Comparison of ENCODE assay signal across 11 cellular contexts in genomic region chr20:35604444-35604750, GRCh38. TPM values are rescaled to one million over a fixed set of nuclear protein-coding genes. Genes with fewer than 3 reads are reported as not detected.
DNase-seq lines count a peak whose midpoint lies in the region; ATAC-seq and TF ChIP-seq lines count a peak whose summit lies in the region.
"Had no signal": no experiment of that assay in that cellular context is flagged by ENCODE, and none has a peak within 500 bp of the region (broad histone marks: within the 10 kb centered on the region; RNA-seq: fewer than 3 reads in every experiment).

No MANE protein-coding gene starts in this region.

- H3K4me1 Mint-ChIP-seq in activated CD4-positive, alpha-beta memory T cell treated with anti-CD3 and anti-CD28 coated beads for 36 hours (ENCODE audit: low read depth), result peaks cover 9% of the 10 kb centered on the region
- peaks cover 8% of the 10 kb centered on the region for H3K4me1 Mint-ChIP-seq in activated CD4-positive, alpha-beta memory T cell treated with anti-CD3 and anti-CD28 coated beads, Interleukin-2, amount 10 ng/mL, durations not matched to agents 7 days and 5 days
- H3K4me1 Mint-ChIP-seq in stimulated activated naive B cell treated with anti-CD40 and anti-IgM and Interleukin-4, amounts not matched to agents 10 μg/mL and 1 μg/mL and 100 μg/mL, for 72 hours, result peaks cover 18 to 44% of the 10 kb centered on the region in 2 donors

- TF ChIP-seq CTCF in NB4 (IDR thresholded peaks at IDR 0.05; ENCODE audit: low read depth, low read length) (peak; percentile 66), gastroesophageal sphincter (IDR thresholded peaks at IDR 0.05) (peak in 1 of 4 experiments; percentile 23)

- peaks cover 25% of the 10 kb centered on the region for H3K27me3 ChIP-seq in gastroesophageal sphincter

- no peaks in the 10 kb centered on the region for H3K9me3 Mint-ChIP-seq in activated CD4-positive, alpha-beta memory T cell treated with anti-CD3 and anti-CD28 coated beads for 36 hours
- no peaks in the 10 kb centered on the region for H3K9me3 Mint-ChIP-seq in activated CD4-positive, alpha-beta memory T cell treated with anti-CD3 and anti-CD28 coated beads, Interleukin-2, amount 10 ng/mL, durations not matched to agents 7 days and 5 days
- H3K9me3 Mint-ChIP-seq in stimulated activated naive B cell treated with anti-CD40 and anti-IgM and Interleukin-4, amounts not matched to agents 10 μg/mL and 1 μg/mL and 100 μg/mL, for 72 hours, result no peaks in the 10 kb centered on the region
- H3K9me3 Mint-ChIP-seq: brain; CD8-positive, alpha-beta T cell had no signal

- 60 to 64% methylated on average over 1 to 3 of the region's 4 CpGs for WGBS in gastroesophageal sphincter (ENCODE audit: low coverage in 1 of 2), 2 donors

- TF ChIP-seq POLR2A in NB4 (IDR thresholded peaks at IDR 0.05; ENCODE audit: extremely low read depth, insufficient read length) (no peak), gastroesophageal sphincter (IDR thresholded peaks at IDR 0.05) (no peak)

- CTCF ChIA-PET in activated CD4-positive, alpha-beta memory T cell treated with anti-CD3 and anti-CD28 coated beads for 36 hours (lab: Charles Lee), result interaction anchor here (0.7 to 2.3 kb wide), 3 partner anchors 11 to 388 kb away, joined by 3 to 12 read pairs (median 4); partner anchors contain the start of gene SPAG4
- CTCF ChIA-PET in activated CD4-positive, alpha-beta memory T cell treated with anti-CD3 and anti-CD28 coated beads, Interleukin-2, amount 10 ng/mL, durations not matched to agents 7 days and 5 days (lab: Charles Lee), result interaction anchor here (0.9 to 3.5 kb wide), 4 partner anchors 15 to 141 kb away, joined by 3 to 11 read pairs (median 7); partner anchors contain the start of genes NFS1 and ROMO1

- no peak for TF ChIP-seq EP300 in gastroesophageal sphincter (IDR thresholded peaks at IDR 0.05)

- peaks cover 0 to 21% (median 12%) of the 10 kb centered on the region in 3 donors for H3K4me1 ChIP-seq in gastroesophageal sphincter

- H3K36me3 Mint-ChIP-seq in activated CD4-positive, alpha-beta memory T cell treated with anti-CD3 and anti-CD28 coated beads for 36 hours, result no peaks in the 10 kb centered on the region
- H3K36me3 Mint-ChIP-seq in activated CD4-positive, alpha-beta memory T cell treated with anti-CD3 and anti-CD28 coated beads, Interleukin-2, amount 10 ng/mL, durations not matched to agents 7 days and 5 days (ENCODE audit: low read depth), result no peaks in the 10 kb centered on the region
- no peaks in the 10 kb centered on the region for H3K36me3 Mint-ChIP-seq in stimulated activated naive B cell treated with anti-CD40 and anti-IgM and Interleukin-4, amounts not matched to agents 10 μg/mL and 1 μg/mL and 100 μg/mL, for 72 hours
- H3K36me3 Mint-ChIP-seq: brain; CD8-positive, alpha-beta T cell had no signal

- H3K27ac Mint-ChIP-seq in activated CD4-positive, alpha-beta memory T cell treated with anti-CD3 and anti-CD28 coated beads for 36 hours, result no peak overlapping the region
- no peak overlapping the region for H3K27ac Mint-ChIP-seq in activated CD4-positive, alpha-beta memory T cell treated with anti-CD3 and anti-CD28 coated beads, Interleukin-2, amount 10 ng/mL, durations not matched to agents 7 days and 5 days
- H3K27ac Mint-ChIP-seq in stimulated activated naive B cell treated with anti-CD40 and anti-IgM and Interleukin-4, amounts not matched to agents 10 μg/mL and 1 μg/mL and 100 μg/mL, for 72 hours, result no peak overlapping the region
- H3K27ac Mint-ChIP-seq: brain; CD8-positive, alpha-beta T cell had no signal

- POLR2A ChIA-PET in activated CD4-positive, alpha-beta memory T cell treated with anti-CD3 and anti-CD28 coated beads for 36 hours (lab: Charles Lee), result no interaction called here
- POLR2A ChIA-PET in activated CD4-positive, alpha-beta memory T cell treated with anti-CD3 and anti-CD28 coated beads, Interleukin-2, amount 10 ng/mL, durations not matched to agents 7 days and 5 days (lab: Charles Lee), result interaction anchor here (1.1 to 3.9 kb wide), 2 partner anchors 12 to 56 kb away, joined by 3 to 20 read pairs; partner anchors contain the start of gene SPAG4

- no peak overlapping the region for H3K27ac ChIP-seq in gastroesophageal sphincter

- ATAC-seq in stimulated activated naive B cell treated with anti-CD40 and anti-IgM and Interleukin-4, amounts not matched to agents 10 μg/mL and 1 μg/mL and 100 μg/mL, for 72 hours (replicated peaks), result peak; percentile 25 to 31
- ATAC-seq in gastroesophageal sphincter (no peak), HG03521 (IDR thresholded peaks at IDR 0.05; ENCODE audit: unreplicated experiment) (no peak)
- ATAC-seq: CD8-positive, alpha-beta T cell had no signal

- intact Hi-C loops in activated CD4-positive, alpha-beta memory T cell treated with anti-CD3 and anti-CD28 coated beads for 36 hours (cut with micrococcal nuclease), result loop anchor here (5.0 kb wide), 2 partner anchors 278 to 348 kb away; partner anchors contain the start of gene SCAND1

- no peak overlapping the region for H3K4me3 ChIP-seq in NB4 (ENCODE audit: low read depth, low read length)
- H3K4me3 ChIP-seq in gastroesophageal sphincter, result no peak overlapping the region

- H3K4me3 Mint-ChIP-seq in activated CD4-positive, alpha-beta memory T cell treated with anti-CD3 and anti-CD28 coated beads for 36 hours, result no peak overlapping the region
- no peak overlapping the region for H3K4me3 Mint-ChIP-seq in activated CD4-positive, alpha-beta memory T cell treated with anti-CD3 and anti-CD28 coated beads, Interleukin-2, amount 10 ng/mL, durations not matched to agents 7 days and 5 days
- no peak overlapping the region for H3K4me3 Mint-ChIP-seq in stimulated activated naive B cell treated with anti-CD40 and anti-IgM and Interleukin-4, amounts not matched to agents 10 μg/mL and 1 μg/mL and 100 μg/mL, for 72 hours
- H3K4me3 Mint-ChIP-seq: brain; CD8-positive, alpha-beta T cell had no signal

- H3K27me3 Mint-ChIP-seq in activated CD4-positive, alpha-beta memory T cell treated with anti-CD3 and anti-CD28 coated beads for 36 hours, result peaks cover 17% of the 10 kb centered on the region
- peaks cover 29% of the 10 kb centered on the region for H3K27me3 Mint-ChIP-seq in activated CD4-positive, alpha-beta memory T cell treated with anti-CD3 and anti-CD28 coated beads, Interleukin-2, amount 10 ng/mL, durations not matched to agents 7 days and 5 days
- peaks cover 24 to 36% of the 10 kb centered on the region in 2 donors for H3K27me3 Mint-ChIP-seq in stimulated activated naive B cell treated with anti-CD40 and anti-IgM and Interleukin-4, amounts not matched to agents 10 μg/mL and 1 μg/mL and 100 μg/mL, for 72 hours

- H3K9me3 ChIP-seq in gastroesophageal sphincter, result no peaks in the 10 kb centered on the region

- DNase-seq in activated CD4-positive, alpha-beta memory T cell treated with anti-CD3 and anti-CD28 coated beads for 36 hours, result peak; percentile 29
- no peak for DNase-seq in activated CD4-positive, alpha-beta memory T cell treated with anti-CD3 and anti-CD28 coated beads, Interleukin-2, amount 10 ng/mL, durations not matched to agents 7 days and 5 days
- DNase-seq in NB4 (ENCODE audit: low read depth), result peak; percentile 50
- peak; percentile 47 for DNase-seq in dermis blood vessel endothelial cell
- DNase-seq in stimulated activated naive B cell treated with anti-CD40 and anti-IgM and Interleukin-4, amounts not matched to agents 10 μg/mL and 1 μg/mL and 100 μg/mL, for 72 hours, result no peak
- no peak for DNase-seq in NCI-H524 treated with DMSO at 0.1 percent for 48 hours (lab: John Stamatoyannopoulos, UW)
- DNase-seq: NCI-H2081 treated with DMSO at 0.1 percent for 48 hours had no signal

- no peaks in the 10 kb centered on the region for H3K36me3 ChIP-seq in gastroesophageal sphincter

RNA-seq across cellular contexts. Expression of gene SPAG4, which starts 11.2 kb away (rescaled TPM):
- 1 to 10 TPM; 7.5 to 9.4 TPM for total RNA-seq in activated CD4-positive, alpha-beta memory T cell treated with anti-CD3 and anti-CD28 coated beads for 36 hours
- 1 to 10 TPM; 6.5 to 6.9 TPM for total RNA-seq in activated CD4-positive, alpha-beta memory T cell treated with anti-CD3 and anti-CD28 coated beads, Interleukin-2, amount 10 ng/mL, durations not matched to agents 7 days and 5 days
- total RNA-seq in dermis blood vessel endothelial cell (10.0 and 19.1 TPM in 2 replicates), gastroesophageal sphincter (1 to 10 TPM in 3 of 4 donors, under 1 TPM in 1; 0.85 to 3.5 (median 2.9) TPM)

Comparison
In these comparisons a context has a peak if more than half of its experiments do, and no peak if none do; other contexts are left out.
1. DNase-seq: peak in activated CD4-positive, alpha-beta memory T cell treated with anti-CD3 and anti-CD28 coated beads for 36 hours (single experiment), NB4 (single experiment) and dermis blood vessel endothelial cell (single experiment); none in activated CD4-positive, alpha-beta memory T cell treated with anti-CD3 and anti-CD28 coated beads, Interleukin-2, amount 10 ng/mL, durations not matched to agents 7 days and 5 days (single experiment), stimulated activated naive B cell treated with anti-CD40 and anti-IgM and Interleukin-4, amounts not matched to agents 10 μg/mL and 1 μg/mL and 100 μg/mL, for 72 hours (single experiment) and NCI-H524 treated with DMSO at 0.1 percent for 48 hours (single experiment).
2. ATAC-seq: peak in stimulated activated naive B cell treated with anti-CD40 and anti-IgM and Interleukin-4, amounts not matched to agents 10 μg/mL and 1 μg/mL and 100 μg/mL, for 72 hours (2 of 2); none in gastroesophageal sphincter (single experiment) and HG03521 (single experiment).